1 cellular context compared by ENCODE assay signal in the genomic region with DNA sequence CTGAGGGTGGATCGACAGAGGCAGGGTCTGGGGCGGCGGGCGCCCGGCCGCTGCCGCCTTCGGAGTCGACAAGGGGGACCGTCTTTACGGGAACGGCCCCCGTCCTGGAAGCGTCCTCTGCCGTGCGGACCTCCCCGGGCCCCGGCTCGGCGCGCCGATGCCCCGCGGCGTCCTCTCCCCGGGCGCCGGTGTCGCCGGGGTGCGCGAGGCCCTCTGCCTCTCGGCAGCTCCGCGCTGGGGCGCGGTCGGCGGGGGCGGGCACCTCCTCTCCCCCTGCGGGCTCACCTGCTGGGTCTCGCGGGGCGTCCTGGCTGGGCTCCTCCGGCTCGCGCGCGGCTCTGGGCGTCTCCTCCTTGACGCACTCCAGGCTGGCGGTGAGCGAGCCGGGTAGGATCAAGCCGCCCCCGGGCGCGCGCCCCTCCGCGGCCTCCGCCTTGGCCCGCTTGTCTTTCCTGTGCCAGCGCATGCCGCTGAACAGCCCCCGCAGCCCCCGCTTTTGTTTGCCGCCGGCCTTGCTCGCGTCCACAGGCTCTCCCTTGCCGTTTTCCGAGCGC.
TF ChIP-seq lines count a peak whose summit lies in the region.

No MANE protein-coding gene starts in this region.

TF ChIP-seq in SK-N-SH, 30 proteins besides CTCF, POLR2A, EP300 and RAD21 (continued from another document):
- TF ChIP-seq, protein P1, sequence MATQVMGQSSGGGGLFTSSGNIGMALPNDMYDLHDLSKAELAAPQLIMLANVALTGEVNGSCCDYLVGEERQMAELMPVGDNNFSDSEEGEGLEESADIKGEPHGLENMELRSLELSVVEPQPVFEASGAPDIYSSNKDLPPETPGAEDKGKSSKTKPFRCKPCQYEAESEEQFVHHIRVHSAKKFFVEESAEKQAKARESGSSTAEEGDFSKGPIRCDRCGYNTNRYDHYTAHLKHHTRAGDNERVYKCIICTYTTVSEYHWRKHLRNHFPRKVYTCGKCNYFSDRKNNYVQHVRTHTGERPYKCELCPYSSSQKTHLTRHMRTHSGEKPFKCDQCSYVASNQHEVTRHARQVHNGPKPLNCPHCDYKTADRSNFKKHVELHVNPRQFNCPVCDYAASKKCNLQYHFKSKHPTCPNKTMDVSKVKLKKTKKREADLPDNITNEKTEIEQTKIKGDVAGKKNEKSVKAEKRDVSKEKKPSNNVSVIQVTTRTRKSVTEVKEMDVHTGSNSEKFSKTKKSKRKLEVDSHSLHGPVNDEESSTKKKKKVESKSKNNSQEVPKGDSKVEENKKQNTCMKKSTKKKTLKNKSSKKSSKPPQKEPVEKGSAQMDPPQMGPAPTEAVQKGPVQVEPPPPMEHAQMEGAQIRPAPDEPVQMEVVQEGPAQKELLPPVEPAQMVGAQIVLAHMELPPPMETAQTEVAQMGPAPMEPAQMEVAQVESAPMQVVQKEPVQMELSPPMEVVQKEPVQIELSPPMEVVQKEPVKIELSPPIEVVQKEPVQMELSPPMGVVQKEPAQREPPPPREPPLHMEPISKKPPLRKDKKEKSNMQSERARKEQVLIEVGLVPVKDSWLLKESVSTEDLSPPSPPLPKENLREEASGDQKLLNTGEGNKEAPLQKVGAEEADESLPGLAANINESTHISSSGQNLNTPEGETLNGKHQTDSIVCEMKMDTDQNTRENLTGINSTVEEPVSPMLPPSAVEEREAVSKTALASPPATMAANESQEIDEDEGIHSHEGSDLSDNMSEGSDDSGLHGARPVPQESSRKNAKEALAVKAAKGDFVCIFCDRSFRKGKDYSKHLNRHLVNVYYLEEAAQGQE (IDR thresholded peaks at IDR 0.05; ENCODE audit: low read depth, low read length), result no peak
- TF ChIP-seq MXI1 (IDR thresholded peaks at IDR 0.05; ENCODE audit: low read depth, low read length) (no peak), JUND (IDR thresholded peaks at IDR 0.05) (no peak), SIN3A (IDR thresholded peaks at IDR 0.05; ENCODE audit: borderline replicate concordance, low read depth, low read length) (no peak), SMC3 (IDR thresholded peaks at IDR 0.05; ENCODE audit: low read depth, low read length) (no peak), CHD2 (IDR thresholded peaks at IDR 0.05; ENCODE audit: low read length, partially characterized antibody) (no peak), TCF12 (IDR thresholded peaks at IDR 0.05) (no peak), GATA2 (CRISPR knock-in tag; IDR thresholded peaks at IDR 0.05) (no peak), EZH2phosphoT487 (IDR thresholded peaks at IDR 0.05; ENCODE audit: borderline replicate concordance, low read depth) (no peak), RFX5 (IDR thresholded peaks at IDR 0.05; ENCODE audit: low read length) (no peak), FOSL2 (IDR thresholded peaks at IDR 0.05; ENCODE audit: borderline replicate concordance, low read depth) (no peak), ELF1 (IDR thresholded peaks at IDR 0.05) (no peak), NFIC (IDR thresholded peaks at IDR 0.05; ENCODE audit: borderline replicate concordance) (no peak), RCOR1 (IDR thresholded peaks at IDR 0.05; ENCODE audit: low read length) (no peak)
- TF ChIP-seq, protein P2, sequence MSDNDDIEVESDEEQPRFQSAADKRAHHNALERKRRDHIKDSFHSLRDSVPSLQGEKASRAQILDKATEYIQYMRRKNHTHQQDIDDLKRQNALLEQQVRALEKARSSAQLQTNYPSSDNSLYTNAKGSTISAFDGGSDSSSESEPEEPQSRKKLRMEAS (IDR thresholded peaks at IDR 0.05; ENCODE audit: low read depth), result no peak
- TF ChIP-seq, protein P3, sequence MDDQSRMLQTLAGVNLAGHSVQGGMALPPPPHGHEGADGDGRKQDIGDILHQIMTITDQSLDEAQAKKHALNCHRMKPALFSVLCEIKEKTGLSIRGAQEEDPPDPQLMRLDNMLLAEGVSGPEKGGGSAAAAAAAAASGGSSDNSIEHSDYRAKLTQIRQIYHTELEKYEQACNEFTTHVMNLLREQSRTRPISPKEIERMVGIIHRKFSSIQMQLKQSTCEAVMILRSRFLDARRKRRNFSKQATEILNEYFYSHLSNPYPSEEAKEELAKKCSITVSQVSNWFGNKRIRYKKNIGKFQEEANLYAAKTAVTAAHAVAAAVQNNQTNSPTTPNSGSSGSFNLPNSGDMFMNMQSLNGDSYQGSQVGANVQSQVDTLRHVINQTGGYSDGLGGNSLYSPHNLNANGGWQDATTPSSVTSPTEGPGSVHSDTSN (IDR thresholded peaks at IDR 0.05), result no peak
- TF ChIP-seq, protein P4, sequence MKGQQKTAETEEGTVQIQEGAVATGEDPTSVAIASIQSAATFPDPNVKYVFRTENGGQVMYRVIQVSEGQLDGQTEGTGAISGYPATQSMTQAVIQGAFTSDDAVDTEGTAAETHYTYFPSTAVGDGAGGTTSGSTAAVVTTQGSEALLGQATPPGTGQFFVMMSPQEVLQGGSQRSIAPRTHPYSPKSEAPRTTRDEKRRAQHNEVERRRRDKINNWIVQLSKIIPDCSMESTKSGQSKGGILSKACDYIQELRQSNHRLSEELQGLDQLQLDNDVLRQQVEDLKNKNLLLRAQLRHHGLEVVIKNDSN (IDR thresholded peaks at IDR 0.05; ENCODE audit: borderline replicate concordance, low read depth), result no peak
- TF ChIP-seq, protein P5, sequence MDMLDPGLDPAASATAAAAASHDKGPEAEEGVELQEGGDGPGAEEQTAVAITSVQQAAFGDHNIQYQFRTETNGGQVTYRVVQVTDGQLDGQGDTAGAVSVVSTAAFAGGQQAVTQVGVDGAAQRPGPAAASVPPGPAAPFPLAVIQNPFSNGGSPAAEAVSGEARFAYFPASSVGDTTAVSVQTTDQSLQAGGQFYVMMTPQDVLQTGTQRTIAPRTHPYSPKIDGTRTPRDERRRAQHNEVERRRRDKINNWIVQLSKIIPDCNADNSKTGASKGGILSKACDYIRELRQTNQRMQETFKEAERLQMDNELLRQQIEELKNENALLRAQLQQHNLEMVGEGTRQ (IDR thresholded peaks at IDR 0.05; ENCODE audit: borderline replicate concordance, low read depth, low read length), result no peak
